In genomic region chr14:78227466-78228077, GRCh38 we compare ENCODE assay signal across 1 cellular context.
TF ChIP-seq lines count a peak whose summit lies in the region.

No MANE protein-coding gene starts in this region.

TF ChIP-seq in GM23338, 12 proteins besides CTCF, POLR2A, EP300 and RAD21 (continued from another document):
- TF ChIP-seq ZNF462 (CRISPR knock-in tag; IDR thresholded peaks at IDR 0.05) = no peak
- TF ChIP-seq STAT1 (IDR thresholded peaks at IDR 0.05; ENCODE audit: unreplicated experiment) = no peak
- TF ChIP-seq ZNF114 (CRISPR knock-in tag; IDR thresholded peaks at IDR 0.05) = no peak
- no peak for TF ChIP-seq CREB1 (CRISPR knock-in tag; IDR thresholded peaks at IDR 0.05; ENCODE audit: low read depth)
- no peak for TF ChIP-seq EZH2 (IDR thresholded peaks at IDR 0.05; ENCODE audit: low read depth, unreplicated experiment)
- no peak for TF ChIP-seq EZH2phosphoT487 (IDR thresholded peaks at IDR 0.05; ENCODE audit: unreplicated experiment)
TF ChIP-seq in GM23338: peak in this region for 0.
